ENCODE assay signal across 8 cellular contexts in the genomic region with DNA sequence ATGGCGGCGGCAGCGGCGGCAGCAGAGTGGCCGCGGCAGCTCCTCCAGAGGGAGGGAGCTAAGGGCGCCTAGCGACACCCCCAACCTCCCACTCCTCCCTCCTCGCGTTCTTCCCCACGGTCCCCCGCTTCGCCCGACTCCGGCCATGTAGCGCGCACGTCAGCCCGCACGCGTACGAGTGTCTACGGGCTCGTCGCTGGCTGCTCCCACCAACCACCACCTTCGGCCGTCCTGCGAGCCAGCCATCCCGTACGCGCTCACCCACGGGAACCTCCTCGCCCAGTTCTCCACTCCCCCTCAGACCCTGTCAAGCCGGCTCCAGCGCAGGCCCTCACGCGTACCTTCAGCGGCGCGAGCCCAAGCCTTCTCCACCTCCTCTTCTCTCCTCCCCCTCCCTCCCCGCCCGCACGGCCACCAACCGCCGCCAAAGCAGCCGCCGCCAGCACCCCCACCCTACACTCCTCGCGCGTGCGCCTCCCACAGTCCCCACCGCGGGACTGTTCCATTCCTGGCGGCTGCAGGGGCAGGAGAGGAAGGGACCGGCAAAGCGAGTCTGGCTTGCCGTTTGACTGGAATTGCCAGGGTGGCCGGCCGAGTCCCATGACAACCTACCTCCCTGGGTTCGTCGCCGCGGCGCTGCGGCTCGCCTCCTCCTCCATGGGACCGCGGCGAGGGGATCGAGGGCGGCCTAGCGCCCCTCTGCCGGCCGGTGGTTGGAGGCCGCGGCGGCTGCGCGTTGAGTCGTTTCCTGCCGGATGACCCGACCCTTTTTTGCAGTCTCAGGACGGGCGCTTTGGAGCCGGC. TPM values are rescaled to one million over a fixed set of nuclear protein-coding genes. Genes with fewer than 3 reads are reported as not detected.
DNase-seq lines count a peak whose midpoint lies in the region; ATAC-seq and TF ChIP-seq lines count a peak whose summit lies in the region.

A gene (plus strand): TSS at position 774 of the 804 bp plus-strand sequence. CDS start 20,689 bp downstream, outside the sequence.
A gene with protein sequence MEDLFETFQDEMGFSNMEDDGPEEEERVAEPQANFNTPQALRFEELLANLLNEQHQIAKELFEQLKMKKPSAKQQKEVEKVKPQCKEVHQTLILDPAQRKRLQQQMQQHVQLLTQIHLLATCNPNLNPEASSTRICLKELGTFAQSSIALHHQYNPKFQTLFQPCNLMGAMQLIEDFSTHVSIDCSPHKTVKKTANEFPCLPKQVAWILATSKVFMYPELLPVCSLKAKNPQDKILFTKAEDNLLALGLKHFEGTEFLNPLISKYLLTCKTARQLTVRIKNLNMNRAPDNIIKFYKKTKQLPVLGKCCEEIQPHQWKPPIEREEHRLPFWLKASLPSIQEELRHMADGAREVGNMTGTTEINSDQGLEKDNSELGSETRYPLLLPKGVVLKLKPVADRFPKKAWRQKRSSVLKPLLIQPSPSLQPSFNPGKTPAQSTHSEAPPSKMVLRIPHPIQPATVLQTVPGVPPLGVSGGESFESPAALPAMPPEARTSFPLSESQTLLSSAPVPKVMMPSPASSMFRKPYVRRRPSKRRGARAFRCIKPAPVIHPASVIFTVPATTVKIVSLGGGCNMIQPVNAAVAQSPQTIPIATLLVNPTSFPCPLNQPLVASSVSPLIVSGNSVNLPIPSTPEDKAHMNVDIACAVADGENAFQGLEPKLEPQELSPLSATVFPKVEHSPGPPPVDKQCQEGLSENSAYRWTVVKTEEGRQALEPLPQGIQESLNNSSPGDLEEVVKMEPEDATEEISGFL (minus strand): TSS at position 457 of the 804 bp plus-strand sequence. CDS start 8,338 bp downstream, outside the sequence.

- ATAC-seq in GM18499 (IDR thresholded peaks at IDR 0.05; ENCODE audit: insufficient read depth, unreplicated experiment), result peak; percentile 66
- ATAC-seq in HG02938 (IDR thresholded peaks at IDR 0.05; ENCODE audit: unreplicated experiment), result peak; percentile 74
- ATAC-seq in upper lobe of right lung, result peak; percentile 97

- WGBS in prostate gland, result under 1% methylated on average over 75 of the region's 85 CpGs

- H3K36me3 ChIP-seq in left ventricle myocardium inferior (peaks cover 18% of the 10 kb centered on the region), prostate gland (no peaks in the 10 kb centered on the region), upper lobe of right lung (peaks cover 7% of the 10 kb centered on the region)

- intact Hi-C loops in left ventricle myocardium inferior (cut with micrococcal nuclease), result no loop called here
- intact Hi-C loops in prostate gland (cut with DNase I), result no loop called here
- intact Hi-C loops in upper lobe of right lung (cut with DNase I), result no loop called here

- H3K27me3 ChIP-seq in left ventricle myocardium inferior (ENCODE audit: low read depth) (no peaks in the 10 kb centered on the region), prostate gland (replicated peaks; ENCODE audit: insufficient read depth) (no peaks in the 10 kb centered on the region), upper lobe of right lung (no peaks in the 10 kb centered on the region)

- peak; percentile 14 for TF ChIP-seq CTCF in left ventricle myocardium inferior (IDR thresholded peaks at IDR 0.05; ENCODE audit: borderline replicate concordance)
- TF ChIP-seq CTCF in prostate gland (IDR thresholded peaks at IDR 0.05), result peak in 2 of 4 experiments; percentile 46
- TF ChIP-seq CTCF in upper lobe of right lung (IDR thresholded peaks at IDR 0.05), result peak; percentile 32

- peak within 1 kb of the TSS; percentile 97 for H3K4me3 ChIP-seq in left ventricle myocardium inferior
- peak within 1 kb of the TSS; percentile 80 to 97 for H3K4me3 ChIP-seq in prostate gland
- H3K4me3 ChIP-seq in upper lobe of right lung, result peak within 1 kb of the TSS; percentile 97

- peak; percentile 62 to 88 for DNase-seq in NCI-H1930 (lab: John Stamatoyannopoulos, UW)
- DNase-seq in T-helper 2 cell, result peak; percentile 83 to 95 (median 85)
- DNase-seq in amygdala (lab: John Stamatoyannopoulos, UW), result peak; percentile 29 to 99 (median 90)
- DNase-seq in left ventricle myocardium inferior, result peak; percentile 95
- DNase-seq in prostate gland (ENCODE audit: low spot score), result peak; percentile 92
- peak; percentile 97 for DNase-seq in upper lobe of right lung

- H3K27ac ChIP-seq in left ventricle myocardium inferior (replicated peaks) (peak within 1 kb of the TSS; percentile 99), prostate gland (peak within 1 kb of the TSS; percentile 84 to 96), upper lobe of right lung (peak within 1 kb of the TSS; percentile 99)

- H3K9me3 ChIP-seq in left ventricle myocardium inferior (replicated peaks) (no peaks in the 10 kb centered on the region), prostate gland (no peaks in the 10 kb centered on the region), upper lobe of right lung (no peaks in the 10 kb centered on the region)

- peak; percentile 79 for TF ChIP-seq POLR2A in prostate gland (IDR thresholded peaks at IDR 0.05)

- peaks cover 85% of the 10 kb centered on the region for H3K4me1 ChIP-seq in left ventricle myocardium inferior
- H3K4me1 ChIP-seq in prostate gland (replicated peaks), result peaks cover 4% of the 10 kb centered on the region
- H3K4me1 ChIP-seq in upper lobe of right lung, result peaks cover 37% of the 10 kb centered on the region

RNA-seq across cellular contexts. Expression of the first gene that starts in this region (rescaled TPM):
- 107 TPM for total RNA-seq in left ventricle myocardium inferior
- 100 to 1,000 TPM; 139 to 151 TPM for total RNA-seq in prostate gland
- total RNA-seq in upper lobe of right lung, result 79.6 TPM

RNA-seq across cellular contexts. Expression of the second gene that starts in this region (rescaled TPM):
- total RNA-seq in left ventricle myocardium inferior (60.2 TPM), prostate gland (100 to 1,000 TPM in 1 of 2 donors, 10 to 100 TPM in 1; 63.4 to 121 TPM), upper lobe of right lung (69.0 TPM)

Comparison
In these comparisons a context has a peak if more than half of its experiments do, and no peak if none do; other contexts are left out.
1. Peak in every context shown above with its lines: DNase-seq, ATAC-seq, H3K4me3 ChIP-seq and H3K27ac ChIP-seq.